Comparison of ENCODE assay signal across 8 cellular contexts in genomic region chr1:84298688-84299535, GRCh38. TPM values are rescaled to one million over a fixed set of nuclear protein-coding genes. Genes with fewer than 3 reads are reported as not detected.
A peak's percentile ranks its signal among the peaks of the same experiment; 100 is the strongest.
DNase-seq lines count a peak whose midpoint lies in the region; ATAC-seq and TF ChIP-seq lines count a peak whose summit lies in the region.

No MANE protein-coding gene starts in this region.

- peaks cover 22% of the 10 kb centered on the region for H3K9me3 Mint-ChIP-seq in Caco-2 (ENCODE audit: unreplicated experiment)
- H3K9me3 Mint-ChIP-seq in activated naive CD4-positive, alpha-beta T cell treated with anti-CD3 and anti-CD28 coated beads, Interleukin-2, amount 50 U/mL, for 72 hours = no peaks in the 10 kb centered on the region

- POLR2A ChIA-PET in Caco-2 (lab: Charles Lee) = interaction anchor here (0.6 kb wide), 1 partner anchor 207 kb away, joined by 3 read pairs; the partner anchor contains the start of genes GNG5 and SPATA1
- POLR2A ChIA-PET in Panc1 (lab: Charles Lee) = no interaction called here

- H3K4me3 ChIP-seq in Caco-2 (ENCODE audit: low read depth, low read length) (peak overlapping the region; percentile 82), Panc1 (ENCODE audit: low read depth in 2 of 2, low read length in 2 of 2) (peak overlapping the region; percentile 78 to 86), ovary (peak overlapping the region; percentile 53)

- ATAC-seq in GM19395 (IDR thresholded peaks at IDR 0.05; ENCODE audit: unreplicated experiment) (peak; percentile 43), HG03442 (IDR thresholded peaks at IDR 0.05; ENCODE audit: unreplicated experiment) (peak; percentile 30), Panc1 (peak; percentile 80)
- peak; percentile 48 to 64 for ATAC-seq in activated naive CD4-positive, alpha-beta T cell treated with anti-CD3 and anti-CD28 coated beads, Interleukin-2, amount 50 U/mL, for 72 hours

- BruUV-seq in Caco-2 (replicated peaks; lab: Mats Ljungman, UMichigan) (no TSS peak), Panc1 (replicated peaks; lab: Mats Ljungman, UMichigan) (no TSS peak)

- H3K27ac Mint-ChIP-seq in Caco-2 (ENCODE audit: unreplicated experiment) = peak overlapping the region; percentile 87
- H3K27ac Mint-ChIP-seq in activated naive CD4-positive, alpha-beta T cell treated with anti-CD3 and anti-CD28 coated beads, Interleukin-2, amount 50 U/mL, for 72 hours = peak overlapping the region in 1 of 2 donors; percentile 86

- DNase-seq in Caco-2 (peak; percentile 29 to 48), Panc1 (ENCODE audit: low read depth, low spot score) (peak; percentile 54), cardiac septum (ENCODE audit: low spot score) (peak; percentile 77), ovary (peak in 2 of 5 donors; percentile 20 to 33), NCI-H187 treated with DMSO at 0.1 percent for 48 hours (lab: John Stamatoyannopoulos, UW) (no peak)
- DNase-seq in activated naive CD4-positive, alpha-beta T cell treated with anti-CD3 and anti-CD28 coated beads, Interleukin-2, amount 50 U/mL, for 72 hours (ENCODE audit: low spot score in 2 of 2) = peak; percentile 18 to 59

- TF ChIP-seq CTCF in Caco-2 (IDR thresholded peaks at IDR 0.05; ENCODE audit: insufficient read depth in 1 of 2, low read depth in 1 of 2, low read length in 1 of 2, severe bottlenecking in 1 of 2, unreplicated experiment in 1 of 2) = no peak
- no peak for TF ChIP-seq CTCF in Panc1 (IDR thresholded peaks at IDR 0.05)
- TF ChIP-seq CTCF in ovary (IDR thresholded peaks at IDR 0.05) = no peak

- intact Hi-C loops in Caco-2 (cut with micrococcal nuclease; ENCODE audit: unreplicated experiment) (loop anchor here (1.0 kb wide), 1 partner anchor 27 kb away; no protein-coding TSS in a partner anchor), Panc1 (cut with micrococcal nuclease; ENCODE audit: unreplicated experiment) (no loop called here), cardiac septum (cut with DNase I) (loop anchor here (10.0 kb wide), 2 partner anchors 306 to 456 kb away; no protein-coding TSS in a partner anchor), ovary (cut with DNase I) (no loop called here)

- no peaks in the 10 kb centered on the region for H3K36me3 Mint-ChIP-seq in Caco-2 (ENCODE audit: insufficient read depth, unreplicated experiment)
- no peaks in the 10 kb centered on the region for H3K36me3 Mint-ChIP-seq in activated naive CD4-positive, alpha-beta T cell treated with anti-CD3 and anti-CD28 coated beads, Interleukin-2, amount 50 U/mL, for 72 hours

- H3K27me3 Mint-ChIP-seq in Caco-2 (ENCODE audit: insufficient read depth, unreplicated experiment) = no peaks in the 10 kb centered on the region

- WGBS in ovary, 3 donors = 2 to 4% (median 2%) methylated on average over 16 to 50 of the region's 50 CpGs

- H3K36me3 ChIP-seq in Caco-2 (ENCODE audit: control insufficient read depth, insufficient read depth, low read length) = no peaks in the 10 kb centered on the region
- H3K36me3 ChIP-seq in Panc1 (ENCODE audit: control insufficient read depth, insufficient read depth, low read length) = no peaks in the 10 kb centered on the region
- no peaks in the 10 kb centered on the region for H3K36me3 ChIP-seq in ovary

- no peak for TF ChIP-seq POLR2A in ovary (IDR thresholded peaks at IDR 0.05)

- H3K27me3 ChIP-seq in Caco-2 (replicated peaks; ENCODE audit: control insufficient read depth, insufficient read depth, low read length) (no peaks in the 10 kb centered on the region), Panc1 (ENCODE audit: control insufficient read depth, insufficient read depth, low read length) (no peaks in the 10 kb centered on the region), ovary (no peaks in the 10 kb centered on the region)

- H3K9me3 ChIP-seq in Caco-2 (no peaks in the 10 kb centered on the region), Panc1 (ENCODE audit: control insufficient read depth, insufficient read depth, low read depth, low read length) (no peaks in the 10 kb centered on the region), ovary (no peaks in the 10 kb centered on the region)

- H3K27ac ChIP-seq in Panc1 (ENCODE audit: low read length) = peak overlapping the region; percentile 79
- peak overlapping the region in 1 of 2 donors; percentile 41 for H3K27ac ChIP-seq in ovary

- no peaks in the 10 kb centered on the region for H3K4me1 ChIP-seq in Caco-2
- H3K4me1 ChIP-seq in Panc1 (ENCODE audit: control insufficient read depth, insufficient read depth, low read length) = peaks cover 50% of the 10 kb centered on the region
- peaks cover 2% of the 10 kb centered on the region for H3K4me1 ChIP-seq in ovary (ENCODE audit: insufficient read depth)

- TF ChIP-seq EP300 in ovary (IDR thresholded peaks at IDR 0.05) = no peak

- no peaks in the 10 kb centered on the region for H3K4me1 Mint-ChIP-seq in Caco-2 (ENCODE audit: low read depth, unreplicated experiment)

- CTCF ChIA-PET in Caco-2 (lab: Charles Lee) = no interaction called here
- CTCF ChIA-PET in Panc1 (lab: Charles Lee) = interaction anchor here (0.7 kb wide), 1 partner anchor 136 kb away, joined by 3 read pairs; no protein-coding TSS in a partner anchor

- H3K4me3 Mint-ChIP-seq in Caco-2 (ENCODE audit: unreplicated experiment) = peak overlapping the region; percentile 87

- in situ Hi-C loops in Panc1 (cut with HindIII; ENCODE audit: low pct_unique_long_range_greater_than_20kb, low sequenced_read_pairs) = no loop called here

RNA-seq across cellular contexts. Expression of gene SAMD13, which starts 2.6 kb away (rescaled TPM):
- total RNA-seq in Caco-2 (2022) (0.53 and 0.59 TPM in 2 replicates), Panc1 (2021; ENCODE audit: unreplicated experiment) (2.2 TPM), cardiac septum (0.78 TPM), ovary (1 to 10 TPM in 2 of 7 donors, under 1 TPM in 3, not detected in 2; 0.24 to 2.0 (median 0.62) TPM)
- polyA plus RNA-seq in Panc1 (2012; ENCODE audit: insufficient read length) = 1.0 TPM
- total RNA-seq in activated naive CD4-positive, alpha-beta T cell treated with anti-CD3 and anti-CD28 coated beads, Interleukin-2, amount 50 U/mL, for 72 hours = under 1 TPM in 1 of 2 donors, not detected in 1; 0.29 TPM
- polyA plus RNA-seq in ovary = 1 to 10 TPM in 1 of 2 donors, under 1 TPM in 1; 0.63 to 2.9 TPM

Comparison
In these comparisons a context has a peak if more than half of its experiments do, and no peak if none do; other contexts are left out.
1. ATAC-seq: peak in every context shown above with its lines; median percentile 80 in Panc1; 56 in activated naive CD4-positive, alpha-beta T cell treated with anti-CD3 and anti-CD28 coated beads, Interleukin-2, amount 50 U/mL, for 72 hours; 43 in GM19395; 30 in HG03442.
2. intact Hi-C loops: an anchor here in Caco-2 (1.0 kb wide) and cardiac septum (10.0 kb wide); none called in Panc1 and ovary.